16 cellular contexts compared by ENCODE assay signal in genomic region chr10:3926675-3927525, GRCh38.
A peak's percentile ranks its signal among the peaks of the same experiment; 100 is the strongest.
DNase-seq lines count a peak whose midpoint lies in the region; ATAC-seq and TF ChIP-seq lines count a peak whose summit lies in the region.
"Had no signal": no experiment of that assay in that cellular context is flagged by ENCODE, and none has a peak within 500 bp of the region (broad histone marks: within the 10 kb centered on the region; RNA-seq: fewer than 3 reads in every experiment).

No MANE protein-coding gene starts in this region.

- H3K4me1 Mint-ChIP-seq in CD4-positive, CD25-positive, alpha-beta regulatory T cell, result peaks cover 0 to 3% (median 1%) of the 10 kb centered on the region in 4 donors
- no peaks in the 10 kb centered on the region for H3K4me1 Mint-ChIP-seq in CD4-positive, alpha-beta T cell (ENCODE audit: low read depth)
- H3K4me1 Mint-ChIP-seq: activated naive CD4-positive, alpha-beta T cell treated with anti-CD3 and anti-CD28 coated beads, Interleukin-2, amount 50 U/mL, for 24 hours; CD14-positive monocyte had no signal

- ATAC-seq in CD4-positive, CD25-positive, alpha-beta regulatory T cell (ENCODE audit: low read depth in 2 of 2), result no peak
- ATAC-seq in lower lobe of right lung (peak; percentile 51 to 79), HG03097 (IDR thresholded peaks at IDR 0.05; ENCODE audit: low FRiP score, unreplicated experiment) (no peak)
- ATAC-seq in CD4-positive, alpha-beta T cell (ENCODE audit: poor library complexity), result no peak

- no peak for DNase-seq in CD4-positive, CD25-positive, alpha-beta regulatory T cell
- DNase-seq in LoVo (ENCODE audit: low spot score) (peak; percentile 6), astrocyte of the hippocampus (ENCODE audit: low read depth, low spot score) (peak; percentile 81), lower lobe of right lung (no peak), HT-29 (ENCODE audit: low spot score) (no peak), GM19240 (ENCODE audit: insufficient read length, low spot score) (no peak)
- no peak for DNase-seq in CD4-positive, alpha-beta T cell
- DNase-seq: activated CD4-positive, alpha-beta T cell treated with anti-CD3 and anti-CD28 coated beads for 1 hour; NCI-H1092 treated with DMSO at 0.1 percent for 48 hours; NCI-H524; ovary; SIG-M5 had no signal

- H3K4me3 ChIP-seq in CD4-positive, CD25-positive, alpha-beta regulatory T cell (ENCODE audit: low read depth, low read length), result no peak overlapping the region
- no peak overlapping the region for H3K4me3 ChIP-seq in lower lobe of right lung
- H3K4me3 ChIP-seq: lung, ovary had no signal

- CTCF ChIA-PET in CD4-positive, alpha-beta T cell (lab: Charles Lee), result no interaction called here

- H3K27ac ChIP-seq in CD4-positive, CD25-positive, alpha-beta regulatory T cell (ENCODE audit: insufficient read depth, low read length, poor library complexity, severe bottlenecking), result no peak overlapping the region
- no peak overlapping the region for H3K27ac ChIP-seq in lower lobe of right lung
- no peak overlapping the region for H3K27ac ChIP-seq in CD4-positive, alpha-beta T cell (ENCODE audit: low read depth, low read length)
- H3K27ac ChIP-seq: ovary had no signal

- no peaks in the 10 kb centered on the region for H3K27me3 Mint-ChIP-seq in CD4-positive, CD25-positive, alpha-beta regulatory T cell
- H3K27me3 Mint-ChIP-seq in CD4-positive, alpha-beta T cell, result no peaks in the 10 kb centered on the region
- H3K27me3 Mint-ChIP-seq: activated naive CD4-positive, alpha-beta T cell treated with anti-CD3 and anti-CD28 coated beads, Interleukin-2, amount 50 U/mL, for 24 hours had no signal

- H3K36me3 Mint-ChIP-seq in CD4-positive, CD25-positive, alpha-beta regulatory T cell, result no peaks in the 10 kb centered on the region
- no peaks in the 10 kb centered on the region for H3K36me3 Mint-ChIP-seq in CD4-positive, alpha-beta T cell (ENCODE audit: low read depth)
- H3K36me3 Mint-ChIP-seq: activated naive CD4-positive, alpha-beta T cell treated with anti-CD3 and anti-CD28 coated beads, Interleukin-2, amount 50 U/mL, for 24 hours; CD14-positive monocyte had no signal

- H3K36me3 ChIP-seq in CD4-positive, CD25-positive, alpha-beta regulatory T cell (ENCODE audit: control insufficient read depth, insufficient read depth, low read length), result no peaks in the 10 kb centered on the region
- no peaks in the 10 kb centered on the region for H3K36me3 ChIP-seq in lower lobe of right lung
- H3K36me3 ChIP-seq: ovary had no signal

- intact Hi-C loops in lower lobe of right lung (cut with DNase I), result no loop called here
- intact Hi-C loops in CD4-positive, alpha-beta T cell (cut with DNase I, micrococcal nuclease), result no loop called here

- TF ChIP-seq CTCF in lower lobe of right lung (IDR thresholded peaks at IDR 0.05), result no peak
- TF ChIP-seq CTCF in CD4-positive, alpha-beta T cell (IDR thresholded peaks at IDR 0.05), result no peak

- H3K27me3 ChIP-seq in CD4-positive, CD25-positive, alpha-beta regulatory T cell (ENCODE audit: control insufficient read depth, insufficient read depth, low read length), result no peaks in the 10 kb centered on the region
- H3K27me3 ChIP-seq in lower lobe of right lung (ENCODE audit: low read depth), result no peaks in the 10 kb centered on the region
- no peaks in the 10 kb centered on the region for H3K27me3 ChIP-seq in CD4-positive, alpha-beta T cell (ENCODE audit: control insufficient read depth, insufficient read depth, low read length)
- H3K27me3 ChIP-seq: ovary had no signal

- peak overlapping the region in 2 of 3 donors; percentile 23 to 66 for H3K27ac Mint-ChIP-seq in CD4-positive, CD25-positive, alpha-beta regulatory T cell
- H3K27ac Mint-ChIP-seq in CD4-positive, alpha-beta T cell, result no peak overlapping the region
- H3K27ac Mint-ChIP-seq: activated naive CD4-positive, alpha-beta T cell treated with anti-CD3 and anti-CD28 coated beads, Interleukin-2, amount 50 U/mL, for 24 hours had no signal

- H3K9me3 ChIP-seq in CD4-positive, CD25-positive, alpha-beta regulatory T cell (ENCODE audit: control insufficient read depth in 2 of 2, low read length in 2 of 2), result no peaks in the 10 kb centered on the region
- no peaks in the 10 kb centered on the region for H3K9me3 ChIP-seq in lower lobe of right lung
- H3K9me3 ChIP-seq in CD4-positive, alpha-beta T cell (ENCODE audit: control insufficient read depth, low read length), result no peaks in the 10 kb centered on the region
- H3K9me3 ChIP-seq: ovary had no signal

- no peak overlapping the region for H3K4me3 Mint-ChIP-seq in CD4-positive, CD25-positive, alpha-beta regulatory T cell
- no peak overlapping the region for H3K4me3 Mint-ChIP-seq in CD4-positive, alpha-beta T cell
- H3K4me3 Mint-ChIP-seq: activated naive CD4-positive, alpha-beta T cell treated with anti-CD3 and anti-CD28 coated beads, Interleukin-2, amount 50 U/mL, for 24 hours; CD14-positive monocyte had no signal

- POLR2A ChIA-PET in CD4-positive, alpha-beta T cell (lab: Charles Lee), result interaction anchor here (1.0 kb wide), 1 partner anchor 142 kb away, joined by 3 read pairs; the partner anchor contains the start of gene KLF6

- H3K9me3 Mint-ChIP-seq in CD4-positive, CD25-positive, alpha-beta regulatory T cell, result no peaks in the 10 kb centered on the region
- H3K9me3 Mint-ChIP-seq in CD4-positive, alpha-beta T cell, result no peaks in the 10 kb centered on the region
- H3K9me3 Mint-ChIP-seq: activated naive CD4-positive, alpha-beta T cell treated with anti-CD3 and anti-CD28 coated beads, Interleukin-2, amount 50 U/mL, for 24 hours had no signal

- H3K4me1 ChIP-seq in CD4-positive, CD25-positive, alpha-beta regulatory T cell (ENCODE audit: control insufficient read depth, insufficient read depth, low read length, poor library complexity, severe bottlenecking), result no peaks in the 10 kb centered on the region
- peaks cover 7% of the 10 kb centered on the region for H3K4me1 ChIP-seq in lower lobe of right lung

Comparison
In these comparisons a context has a peak if more than half of its experiments do, and no peak if none do; other contexts are left out.
1. ATAC-seq: peak in lower lobe of right lung (2 of 2); none in CD4-positive, CD25-positive, alpha-beta regulatory T cell (0 of 2), CD4-positive, alpha-beta T cell (single experiment) and HG03097 (single experiment).
2. DNase-seq: peak in LoVo (single experiment) and astrocyte of the hippocampus (single experiment); none in CD4-positive, CD25-positive, alpha-beta regulatory T cell (0 of 3), lower lobe of right lung (single experiment), HT-29 (single experiment), GM19240 (single experiment) and CD4-positive, alpha-beta T cell (0 of 10).